ENCODE assay signal across 15 cellular contexts in genomic region chrY:14301552-14301951, GRCh38.
"Had no signal": no experiment of that assay in that cellular context is flagged by ENCODE, and none has a peak within 500 bp of the region (broad histone marks: within the 10 kb centered on the region; RNA-seq: fewer than 3 reads in every experiment).

No MANE protein-coding gene starts in this region.

- H3K79me2 ChIP-seq: hepatocyte, parathyroid adenoma had no signal

- H3K27ac ChIP-seq: esophagus muscularis mucosa, hepatocyte, parathyroid adenoma, stomach, testis, upper lobe of right lung had no signal

- H3K4me2 ChIP-seq: hepatocyte had no signal

- H3K4me3 ChIP-seq: esophagus muscularis mucosa, hepatocyte, lung, stomach, testis, upper lobe of right lung had no signal

- ATAC-seq: Right ventricle myocardium inferior, T-cell, upper lobe of right lung had no signal

- H3K27me3 ChIP-seq: esophagus muscularis mucosa, hepatocyte, stomach, testis, upper lobe of right lung had no signal

- H3K9me3 ChIP-seq: esophagus muscularis mucosa, stomach, testis, upper lobe of right lung had no signal

- DNase-seq: activated CD4-positive, CD25-positive, alpha-beta regulatory T cell treated with anti-CD3 and anti-CD28 coated beads, Interleukin-2, amount 50 U/mL, for 72 hours; activated CD8-positive, alpha-beta memory T cell treated with anti-CD3 and anti-CD28 coated beads for 24 hours; activated effector memory CD4-positive, alpha-beta T cell treated with anti-CD3 and anti-CD28 coated beads, Interleukin-2, amount 50 U/mL, for 16 hours; islet precursor cell; midbrain; stomach; T-cell; T-helper 9 cell; testis; upper lobe of right lung had no signal

- H2AFZ ChIP-seq: hepatocyte, parathyroid adenoma had no signal

- H3K4me1 ChIP-seq: esophagus muscularis mucosa, parathyroid adenoma, stomach, testis, upper lobe of right lung had no signal

- H3K36me3 ChIP-seq: esophagus muscularis mucosa, stomach, upper lobe of right lung had no signal

- H3K9ac ChIP-seq: parathyroid adenoma had no signal
